17 cellular contexts compared by ENCODE assay signal in the genomic region with DNA sequence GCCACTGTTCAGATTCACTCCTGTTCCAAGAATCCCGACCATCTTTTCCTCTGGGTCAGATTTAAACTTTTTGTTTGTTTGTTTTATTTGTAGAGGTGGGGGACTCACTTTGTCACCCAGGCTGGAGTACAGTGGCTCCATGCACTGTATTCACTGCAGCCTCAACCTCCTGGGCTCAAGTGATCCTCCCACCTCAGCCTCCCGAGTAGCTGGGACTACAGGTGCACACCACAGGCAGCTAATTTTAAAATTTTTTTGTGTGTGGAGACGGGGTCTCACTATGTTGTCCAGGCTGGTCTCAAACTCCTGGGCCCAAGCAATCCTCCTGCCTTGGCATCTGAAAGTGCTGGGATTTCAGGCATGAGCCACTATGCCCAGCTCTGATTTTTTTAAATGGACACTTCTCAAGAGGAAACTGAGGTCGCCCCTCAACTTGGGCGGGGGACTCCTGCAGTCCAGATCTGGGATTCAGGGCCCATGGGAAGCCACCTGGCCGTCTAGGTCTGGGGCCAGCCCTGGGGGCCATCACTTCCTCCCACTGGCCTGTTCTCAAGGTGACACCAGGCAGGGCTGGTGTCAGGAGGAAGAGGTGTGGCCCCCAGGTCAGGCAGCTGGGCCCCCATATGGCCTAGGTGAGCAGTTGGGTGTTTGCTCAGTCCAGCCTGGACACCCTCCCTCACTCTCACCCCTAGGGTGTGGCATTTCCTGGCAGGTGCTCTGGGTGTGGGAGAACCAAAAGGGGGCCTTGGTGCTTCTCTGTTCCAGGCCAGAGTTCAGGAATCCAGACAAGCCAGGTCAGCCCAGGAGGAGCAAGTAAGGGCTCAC. TPM values are rescaled to one million over a fixed set of nuclear protein-coding genes. Genes with fewer than 3 reads are reported as not detected.
DNase-seq lines count a peak whose midpoint lies in the region; ATAC-seq and TF ChIP-seq lines count a peak whose summit lies in the region.
"Had no signal": no experiment of that assay in that cellular context is flagged by ENCODE, and none has a peak within 500 bp of the region (broad histone marks: within the 10 kb centered on the region; RNA-seq: fewer than 3 reads in every experiment).

No MANE protein-coding gene starts in this region.

- no peak overlapping the region for H4K8ac ChIP-seq in mesenchymal stem cell (ENCODE audit: low read length)

- peak overlapping the region; percentile 22 to 55 for H3K27ac ChIP-seq in breast epithelium
- H3K27ac ChIP-seq in right lobe of liver = peak overlapping the region in 2 of 3 donors; percentile 3 to 44
- no peak overlapping the region for H3K27ac ChIP-seq in upper lobe of right lung
- H3K27ac ChIP-seq in mesenchymal stem cell (ENCODE audit: low read length, poor library complexity, severe bottlenecking) = no peak overlapping the region
- H3K27ac ChIP-seq: esophagus muscularis mucosa had no signal

- H3K9me3 ChIP-seq in breast epithelium (no peaks in the 10 kb centered on the region), right lobe of liver (no peaks in the 10 kb centered on the region), upper lobe of right lung (no peaks in the 10 kb centered on the region), mesenchymal stem cell (ENCODE audit: control insufficient read depth, low read length) (no peaks in the 10 kb centered on the region)
- H3K9me3 ChIP-seq: esophagus muscularis mucosa, SK-N-SH had no signal

- no peak overlapping the region for H2AFZ ChIP-seq in mesenchymal stem cell (ENCODE audit: low read depth, low read length)

- H3K9me3 Mint-ChIP-seq in activated naive CD8-positive, alpha-beta T cell treated with anti-CD3 and anti-CD28 coated beads, Interleukin-2, amount 10 ng/mL, durations not matched to agents 7 days and 5 days = no peaks in the 10 kb centered on the region
- H3K9me3 Mint-ChIP-seq in activated naive CD8-positive, alpha-beta T cell treated with anti-CD3 and anti-CD28 coated beads for 36 hours = no peaks in the 10 kb centered on the region
- H3K9me3 Mint-ChIP-seq: naive B cell had no signal

- no peak overlapping the region for H3K4me2 ChIP-seq in mesenchymal stem cell (ENCODE audit: low read length, poor library complexity, severe bottlenecking)
- H3K4me2 ChIP-seq: SK-N-SH had no signal

- H3K4me1 ChIP-seq in breast epithelium = no peaks in the 10 kb centered on the region
- peaks cover 0 to 10% (median 0%) of the 10 kb centered on the region in 4 donors for H3K4me1 ChIP-seq in right lobe of liver
- no peaks in the 10 kb centered on the region for H3K4me1 ChIP-seq in upper lobe of right lung
- H3K4me1 ChIP-seq in mesenchymal stem cell (ENCODE audit: control insufficient read depth, insufficient read depth, low read depth, low read length) = peaks cover 14% of the 10 kb centered on the region

- H3K27me3 Mint-ChIP-seq in activated naive CD8-positive, alpha-beta T cell treated with anti-CD3 and anti-CD28 coated beads, Interleukin-2, amount 10 ng/mL, durations not matched to agents 7 days and 5 days = peaks cover 22% of the 10 kb centered on the region
- H3K27me3 Mint-ChIP-seq in activated naive CD8-positive, alpha-beta T cell treated with anti-CD3 and anti-CD28 coated beads for 36 hours = no peaks in the 10 kb centered on the region

- H3K79me1 ChIP-seq in mesenchymal stem cell (replicated peaks; ENCODE audit: low read length, poor library complexity, severe bottlenecking) = no peaks in the 10 kb centered on the region

- no peak overlapping the region for H3K27ac Mint-ChIP-seq in activated naive CD8-positive, alpha-beta T cell treated with anti-CD3 and anti-CD28 coated beads, Interleukin-2, amount 10 ng/mL, durations not matched to agents 7 days and 5 days
- no peak overlapping the region for H3K27ac Mint-ChIP-seq in activated naive CD8-positive, alpha-beta T cell treated with anti-CD3 and anti-CD28 coated beads for 36 hours
- H3K27ac Mint-ChIP-seq: activated CD8-positive, alpha-beta T cell treated with anti-CD3 and anti-CD28 coated beads, Interleukin-2, amount 10 ng/mL, durations not matched to agents 7 days and 5 days had no signal

- H3K4me1 Mint-ChIP-seq in activated naive CD8-positive, alpha-beta T cell treated with anti-CD3 and anti-CD28 coated beads, Interleukin-2, amount 10 ng/mL, durations not matched to agents 7 days and 5 days = peaks cover 8% of the 10 kb centered on the region
- peaks cover 36% of the 10 kb centered on the region for H3K4me1 Mint-ChIP-seq in activated naive CD8-positive, alpha-beta T cell treated with anti-CD3 and anti-CD28 coated beads for 36 hours

- H3K23ac ChIP-seq in mesenchymal stem cell (ENCODE audit: low read length in 2 of 2) = no peak overlapping the region

- H3K36me3 ChIP-seq in breast epithelium (no peaks in the 10 kb centered on the region), right lobe of liver (no peaks in the 10 kb centered on the region), upper lobe of right lung (no peaks in the 10 kb centered on the region), mesenchymal stem cell (ENCODE audit: control insufficient read depth in 1 of 2, insufficient read depth in 2 of 2, low read depth in 1 of 2, low read length in 2 of 2) (no peaks in the 10 kb centered on the region)
- H3K36me3 ChIP-seq: esophagus muscularis mucosa had no signal

- no peak for TF ChIP-seq CTCF in breast epithelium (IDR thresholded peaks at IDR 0.05)
- no peak for TF ChIP-seq CTCF in right lobe of liver (IDR thresholded peaks at IDR 0.05)
- TF ChIP-seq CTCF in upper lobe of right lung (IDR thresholded peaks at IDR 0.05) = no peak

- no peak overlapping the region for H3K14ac ChIP-seq in mesenchymal stem cell (ENCODE audit: low read length in 2 of 2)

- H3K18ac ChIP-seq in mesenchymal stem cell (ENCODE audit: low read depth in 1 of 2, low read length in 2 of 2) = no peak overlapping the region

- intact Hi-C loops in breast epithelium (cut with DNase I; ENCODE audit: low total_unique reads) = loop anchor here (5.0 kb wide), 1 partner anchor 769 kb away; the partner anchor contains the start of gene CPAMD8
- intact Hi-C loops in right lobe of liver (cut with DNase I) = no loop called here
- intact Hi-C loops in upper lobe of right lung (cut with DNase I) = no loop called here

- peak overlapping the region in 1 of 3 donors; percentile 44 for H3K4me3 ChIP-seq in breast epithelium
- H3K4me3 ChIP-seq in right lobe of liver = peak overlapping the region in 1 of 3 donors; percentile 10
- H3K4me3 ChIP-seq in upper lobe of right lung = no peak overlapping the region
- H3K4me3 ChIP-seq in mesenchymal stem cell (ENCODE audit: insufficient read depth in 1 of 2, low read depth in 1 of 2, low read length in 2 of 2) = no peak overlapping the region

- POLR2A ChIA-PET in activated naive CD8-positive, alpha-beta T cell treated with anti-CD3 and anti-CD28 coated beads, Interleukin-2, amount 10 ng/mL, durations not matched to agents 7 days and 5 days (lab: Charles Lee) = interaction anchor here (2.1 kb wide), 1 partner anchor 63 kb away, joined by 6 read pairs; the partner anchor contains the start of gene RPL18A

- H2BK12ac ChIP-seq in mesenchymal stem cell (ENCODE audit: low read length in 2 of 2) = no peak overlapping the region

- H3K27me3 ChIP-seq in breast epithelium (peaks cover 0 to 20% of the 10 kb centered on the region in 2 donors), right lobe of liver (peaks cover 0 to 8% of the 10 kb centered on the region in 2 donors), upper lobe of right lung (peaks cover 29% of the 10 kb centered on the region), mesenchymal stem cell (ENCODE audit: control insufficient read depth in 1 of 2, insufficient read depth in 1 of 2, low read length in 2 of 2) (peaks cover 52 to 76% of the 10 kb centered on the region in 2 experiments)

- peak; percentile 37 for ATAC-seq in activated naive CD8-positive, alpha-beta T cell treated with anti-CD3 and anti-CD28 coated beads, Interleukin-2, amount 10 ng/mL, durations not matched to agents 7 days and 5 days (ENCODE audit: low read depth)
- ATAC-seq in right lobe of liver = peak; percentile 16 to 56 (median 26)
- ATAC-seq in upper lobe of right lung = peak; percentile 50
- no peak for ATAC-seq in HG03280 (IDR thresholded peaks at IDR 0.05; ENCODE audit: unreplicated experiment)
- no peak for ATAC-seq in HG03571 (IDR thresholded peaks at IDR 0.05; ENCODE audit: unreplicated experiment)
- ATAC-seq: activated CD8-positive, alpha-beta T cell treated with anti-CD3 and anti-CD28 coated beads, Interleukin-2, amount 10 ng/mL, durations not matched to agents 7 days and 5 days had no signal

- no peak overlapping the region for H2BK120ac ChIP-seq in mesenchymal stem cell (ENCODE audit: low read depth, low read length)

- no peak overlapping the region for H3K4me3 Mint-ChIP-seq in activated naive CD8-positive, alpha-beta T cell treated with anti-CD3 and anti-CD28 coated beads, Interleukin-2, amount 10 ng/mL, durations not matched to agents 7 days and 5 days
- H3K4me3 Mint-ChIP-seq in activated naive CD8-positive, alpha-beta T cell treated with anti-CD3 and anti-CD28 coated beads for 36 hours = no peak overlapping the region
- H3K4me3 Mint-ChIP-seq: activated CD8-positive, alpha-beta T cell treated with anti-CD3 and anti-CD28 coated beads, Interleukin-2, amount 10 ng/mL, durations not matched to agents 7 days and 5 days had no signal

- H2BK15ac ChIP-seq in mesenchymal stem cell (ENCODE audit: low read depth, poor library complexity, severe bottlenecking) = no peak overlapping the region

- no peak overlapping the region for H3K4ac ChIP-seq in mesenchymal stem cell (ENCODE audit: low read depth in 1 of 2, low read length in 2 of 2)

- H3K36me3 Mint-ChIP-seq in activated naive CD8-positive, alpha-beta T cell treated with anti-CD3 and anti-CD28 coated beads, Interleukin-2, amount 10 ng/mL, durations not matched to agents 7 days and 5 days = no peaks in the 10 kb centered on the region
- H3K36me3 Mint-ChIP-seq in activated naive CD8-positive, alpha-beta T cell treated with anti-CD3 and anti-CD28 coated beads for 36 hours = no peaks in the 10 kb centered on the region
- H3K36me3 Mint-ChIP-seq: naive B cell had no signal

- WGBS in right lobe of liver (ENCODE audit: insufficient coverage, low coverage, low lambda C conversion rate, missing lambda C conversion rate) = 60% methylated on average over 3 of the region's 6 CpGs
- 83% methylated on average over 6 of the region's 6 CpGs for whole genome bisulfite sequencing in mesenchymal stem cell

- no peak overlapping the region for H2BK5ac ChIP-seq in mesenchymal stem cell (ENCODE audit: low read depth, low read length, poor library complexity, severe bottlenecking)

- no peak for DNase-seq in activated naive CD8-positive, alpha-beta T cell treated with anti-CD3 and anti-CD28 coated beads, Interleukin-2, amount 10 ng/mL, durations not matched to agents 7 days and 5 days
- DNase-seq in activated naive CD8-positive, alpha-beta T cell treated with anti-CD3 and anti-CD28 coated beads for 36 hours = no peak
- DNase-seq in breast epithelium (ENCODE audit: low spot score in 2 of 2) (no peak), right lobe of liver (peak in 2 of 3 donors; percentile 41 to 55), upper lobe of right lung (no peak), mesenchymal stem cell (no peak)
- DNase-seq: ACHN; activated CD8-positive, alpha-beta T cell treated with anti-CD3 and anti-CD28 coated beads, Interleukin-2, amount 10 ng/mL, durations not matched to agents 7 days and 5 days; head of caudate nucleus; naive B cell; NCI-H1092; SK-N-SH had no signal

- no peak for TF ChIP-seq POLR2A in breast epithelium (IDR thresholded peaks at IDR 0.05)
- peak; percentile 44 for TF ChIP-seq POLR2A in right lobe of liver (IDR thresholded peaks at IDR 0.05)

- H4K91ac ChIP-seq in mesenchymal stem cell (ENCODE audit: low read length) = no peak overlapping the region

- H3K9ac ChIP-seq in mesenchymal stem cell (ENCODE audit: low read length) = no peak overlapping the region
- H3K9ac ChIP-seq: SK-N-SH had no signal

- H2AK5ac ChIP-seq in mesenchymal stem cell (ENCODE audit: low read length, severe bottlenecking) = no peak overlapping the region

RNA-seq across cellular contexts. Expression of gene B3GNT3, which starts 1.3 kb away (rescaled TPM):
- total RNA-seq in activated naive CD8-positive, alpha-beta T cell treated with anti-CD3 and anti-CD28 coated beads, Interleukin-2, amount 10 ng/mL, durations not matched to agents 7 days and 5 days = not detected
- total RNA-seq in activated naive CD8-positive, alpha-beta T cell treated with anti-CD3 and anti-CD28 coated beads for 36 hours = not detected
- total RNA-seq in breast epithelium = 1 to 10 TPM in 2 of 3 donors, under 1 TPM in 1; 0.32 to 6.9 (median 2.0) TPM
- total RNA-seq in right lobe of liver = 10 to 100 TPM in 2 of 6 experiments, 1 to 10 TPM in 3, under 1 TPM in 1; 0.26 to 13.6 (median 3.1) TPM
- 2.1 TPM for total RNA-seq in upper lobe of right lung
- polyA plus RNA-seq in mesenchymal stem cell (2013, experiment 1 of 2) = not detected
- polyA plus RNA-seq in mesenchymal stem cell (2013, experiment 2 of 2) = not detected
- total RNA-seq: pulmonary artery endothelial cell had no signal
- polyA plus RNA-seq: SK-N-SH had no signal

RNA-seq across cellular contexts. Expression of gene INSL3, which starts 25.1 kb away (rescaled TPM):
- 1 to 10 TPM; 1.6 to 2.9 TPM for total RNA-seq in activated naive CD8-positive, alpha-beta T cell treated with anti-CD3 and anti-CD28 coated beads, Interleukin-2, amount 10 ng/mL, durations not matched to agents 7 days and 5 days
- total RNA-seq in activated naive CD8-positive, alpha-beta T cell treated with anti-CD3 and anti-CD28 coated beads for 36 hours = 1 to 10 TPM; 1.7 to 1.8 TPM
- total RNA-seq in breast epithelium (under 1 TPM in 1 of 3 donors, not detected in 2; 0.66 TPM), right lobe of liver (not detected), upper lobe of right lung (not detected)
- polyA plus RNA-seq in mesenchymal stem cell (2013, experiment 1 of 2) = 0.15 TPM
- polyA plus RNA-seq in mesenchymal stem cell (2013, experiment 2 of 2) = 0.33 TPM
- total RNA-seq: esophagus muscularis mucosa, kidney epithelial cell, pulmonary artery endothelial cell had no signal

RNA-seq across cellular contexts. Expression of gene FCHO1, which starts 44.9 kb away (rescaled TPM):
- 10 to 100 TPM; 74.2 to 77.9 TPM for total RNA-seq in activated naive CD8-positive, alpha-beta T cell treated with anti-CD3 and anti-CD28 coated beads, Interleukin-2, amount 10 ng/mL, durations not matched to agents 7 days and 5 days
- total RNA-seq in activated naive CD8-positive, alpha-beta T cell treated with anti-CD3 and anti-CD28 coated beads for 36 hours = 10 to 100 TPM; 35.8 to 38.7 TPM
- 1 to 10 TPM; 1.6 to 5.3 (median 2.9) TPM for total RNA-seq in breast epithelium
- 1 to 10 TPM in 4 of 6 experiments, under 1 TPM in 2; 0.93 to 3.6 (median 1.3) TPM for total RNA-seq in right lobe of liver
- 7.4 TPM for total RNA-seq in upper lobe of right lung
- 2.2 TPM for polyA plus RNA-seq in mesenchymal stem cell (2013, experiment 1 of 2)
- 1.9 TPM for polyA plus RNA-seq in mesenchymal stem cell (2013, experiment 2 of 2)

RNA-seq across cellular contexts. Expression of gene JAK3, which starts 51.6 kb away (rescaled TPM):
- total RNA-seq in activated naive CD8-positive, alpha-beta T cell treated with anti-CD3 and anti-CD28 coated beads, Interleukin-2, amount 10 ng/mL, durations not matched to agents 7 days and 5 days = 100 to 1,000 TPM; 119 to 122 TPM
- 10 to 100 TPM; 90.3 to 91.1 TPM for total RNA-seq in activated naive CD8-positive, alpha-beta T cell treated with anti-CD3 and anti-CD28 coated beads for 36 hours
- total RNA-seq in breast epithelium (10 to 100 TPM in 1 of 3 donors, 1 to 10 TPM in 2; 2.8 to 13.1 (median 3.5) TPM), right lobe of liver (1 to 10 TPM; 1.1 to 5.5 (median 2.3) TPM), upper lobe of right lung (15.1 TPM)
- 3.5 TPM for polyA plus RNA-seq in mesenchymal stem cell (2013, experiment 1 of 2)
- 3.3 TPM for polyA plus RNA-seq in mesenchymal stem cell (2013, experiment 2 of 2)

Comparison
In these comparisons a context has a peak if more than half of its experiments do, and no peak if none do; other contexts are left out.
1. ATAC-seq: peak in activated naive CD8-positive, alpha-beta T cell treated with anti-CD3 and anti-CD28 coated beads, Interleukin-2, amount 10 ng/mL, durations not matched to agents 7 days and 5 days (single experiment), right lobe of liver (4 of 4) and upper lobe of right lung (single experiment); none in HG03280 (single experiment) and HG03571 (single experiment).
2. DNase-seq: peak in right lobe of liver (2 of 3); none in activated naive CD8-positive, alpha-beta T cell treated with anti-CD3 and anti-CD28 coated beads, Interleukin-2, amount 10 ng/mL, durations not matched to agents 7 days and 5 days (single experiment), activated naive CD8-positive, alpha-beta T cell treated with anti-CD3 and anti-CD28 coated beads for 36 hours (single experiment), breast epithelium (0 of 2), upper lobe of right lung (single experiment) and mesenchymal stem cell (single experiment).
3. H3K27ac ChIP-seq: peak in breast epithelium (2 of 2) and right lobe of liver (2 of 3); none in upper lobe of right lung (single experiment) and mesenchymal stem cell (single experiment).